In the genomic region with DNA sequence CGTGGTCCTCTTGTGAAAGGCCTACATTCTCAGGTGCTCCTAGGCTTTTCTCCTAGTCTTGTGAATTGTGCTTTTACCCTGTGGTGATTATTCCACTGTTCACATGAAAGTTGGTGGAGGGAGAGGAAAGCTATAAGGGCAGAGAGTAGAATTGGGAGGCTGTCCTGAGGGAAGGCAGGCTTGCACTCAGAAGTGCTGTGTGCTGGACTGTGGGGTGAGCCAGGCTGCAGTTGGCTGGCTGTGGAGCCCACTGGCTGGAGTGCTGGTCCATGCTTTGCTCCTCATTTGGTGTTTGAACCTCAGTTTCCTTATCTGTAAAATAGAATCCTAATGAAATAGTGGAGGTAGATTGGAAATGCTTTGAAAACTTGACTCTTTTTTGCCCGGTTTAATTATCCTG, we compare ENCODE assay signal across 19 cellular contexts.
"Had no signal": no experiment of that assay in that cellular context is flagged by ENCODE, and none has a peak within 500 bp of the region (broad histone marks: within the 10 kb centered on the region; RNA-seq: fewer than 3 reads in every experiment).

No MANE protein-coding gene starts in this region.

- H3K36me3 Mint-ChIP-seq: immature natural killer cell, mesothelial cell of epicardium had no signal

- H3K27ac Mint-ChIP-seq: activated CD4-positive, alpha-beta T cell treated with anti-CD3 and anti-CD28 coated beads, Interleukin-2, amount 10 ng/mL, durations not matched to agents 24 days and 14 days; activated naive CD8-positive, alpha-beta T cell; activated T-cell treated with anti-CD3 and anti-CD28 coated beads, Interleukin-2, amount 50 U/mL, for 72 hours; immature natural killer cell; mesothelial cell of epicardium; stimulated activated memory B cell treated with anti-CD40 and anti-IgM and Interleukin-4, amounts not matched to agents 10 μg/mL and 1 μg/mL and 100 μg/mL, for 72 hours had no signal

- H3K9me3 ChIP-seq: body of pancreas, lower lobe of right lung, upper lobe of left lung had no signal

- H3K9me3 Mint-ChIP-seq: activated CD4-positive, alpha-beta T cell treated with anti-CD3 and anti-CD28 coated beads, Interleukin-2, amount 10 ng/mL, durations not matched to agents 24 days and 14 days; activated T-cell treated with anti-CD3 and anti-CD28 coated beads, Interleukin-2, amount 50 U/mL, for 72 hours; central memory CD8-positive, alpha-beta T cell; immature natural killer cell; stimulated activated memory B cell treated with anti-CD40 and anti-IgM and Interleukin-4, amounts not matched to agents 10 μg/mL and 1 μg/mL and 100 μg/mL, for 72 hours had no signal

- H3K4me1 Mint-ChIP-seq: immature natural killer cell had no signal

- ATAC-seq: activated T-cell treated with anti-CD3 and anti-CD28 coated beads, Interleukin-2, amount 50 U/mL, for 72 hours; lower lobe of right lung; stimulated activated memory B cell treated with anti-CD40 and anti-IgM and Interleukin-4, amounts not matched to agents 10 μg/mL and 1 μg/mL and 100 μg/mL, for 72 hours had no signal

- H3K27me3 Mint-ChIP-seq: activated CD4-positive, alpha-beta T cell treated with anti-CD3 and anti-CD28 coated beads, Interleukin-2, amount 10 ng/mL, durations not matched to agents 24 days and 14 days; activated naive CD8-positive, alpha-beta T cell; central memory CD8-positive, alpha-beta T cell; stimulated activated memory B cell treated with anti-CD40 and anti-IgM and Interleukin-4, amounts not matched to agents 10 μg/mL and 1 μg/mL and 100 μg/mL, for 72 hours had no signal

- DNase-seq: activated CD4-positive, alpha-beta T cell treated with anti-CD3 and anti-CD28 coated beads, Interleukin-2, amount 10 ng/mL, durations not matched to agents 24 days and 14 days; activated CD4-positive, CD25-positive, alpha-beta regulatory T cell; activated CD8-positive, alpha-beta memory T cell treated with anti-CD3 and anti-CD28 coated beads, Interleukin-2, amount 50 U/mL, for 48 hours; activated gamma-delta T cell treated with Interleukin-2 at 50 U/mL for 16 hours; activated T-cell treated with anti-CD3 and anti-CD28 coated beads, Interleukin-2, amount 50 U/mL, for 72 hours; amniotic stem cell; body of pancreas; effector CD8-positive, alpha-beta T cell; foreskin fibroblast; immature natural killer cell; lower lobe of right lung; T-helper 2 cell; upper lobe of left lung had no signal

- H3K4me3 Mint-ChIP-seq: activated CD4-positive, alpha-beta T cell treated with anti-CD3 and anti-CD28 coated beads, Interleukin-2, amount 10 ng/mL, durations not matched to agents 24 days and 14 days; activated naive CD8-positive, alpha-beta T cell; activated T-cell treated with anti-CD3 and anti-CD28 coated beads, Interleukin-2, amount 50 U/mL, for 72 hours; central memory CD8-positive, alpha-beta T cell; immature natural killer cell; mesothelial cell of epicardium; stimulated activated memory B cell treated with anti-CD40 and anti-IgM and Interleukin-4, amounts not matched to agents 10 μg/mL and 1 μg/mL and 100 μg/mL, for 72 hours had no signal

- H3K27ac ChIP-seq: lower lobe of right lung, upper lobe of left lung had no signal

- H3K4me3 ChIP-seq: body of pancreas, lower lobe of right lung, upper lobe of left lung had no signal

- H3K27me3 ChIP-seq: body of pancreas, upper lobe of left lung had no signal

- FAIRE-seq: endothelial cell of umbilical vein, TTC549 had no signal

- H3K36me3 ChIP-seq: lower lobe of right lung, upper lobe of left lung had no signal
